26 cellular contexts compared by ENCODE assay signal in genomic region chr1:246838118-246838456, GRCh38.
"Had no signal": no experiment of that assay in that cellular context is flagged by ENCODE, and none has a peak within 500 bp of the region (broad histone marks: within the 10 kb centered on the region; RNA-seq: fewer than 3 reads in every experiment).

No MANE protein-coding gene starts in this region.

- H3K4me3 Mint-ChIP-seq: activated naive CD4-positive, alpha-beta T cell treated with anti-CD3 and anti-CD28 coated beads, Interleukin-2, amount 10 ng/mL, durations not matched to agents 7 days and 5 days; activated naive CD8-positive, alpha-beta T cell treated with anti-CD3 and anti-CD28 coated beads, Interleukin-2, amount 10 ng/mL, durations not matched to agents 7 days and 5 days; activated T-helper 1 cell treated with anti-CD3 and anti-CD28 coated beads, Interleukin-12 subunit alpha, Interleukin-12 subunit beta, Interleukin-2, Interleukin-4 antibody, amounts not matched to agents 30 ng/mL and 10 ng/mL and 1 ng/mL, durations not matched to agents 14 hours and 24 hours and 36 hours; brain; effector memory CD8-positive, alpha-beta T cell; natural killer cell treated with Interleukin-12 subunit alpha and Interleukin-12 subunit beta and Interleukin-15 and Interleukin-18, amount 100 ng/mL, for 72 hours had no signal

- H3K36me3 Mint-ChIP-seq: natural killer cell treated with Interleukin-12 subunit alpha and Interleukin-12 subunit beta and Interleukin-15 and Interleukin-18, amount 100 ng/mL, for 72 hours had no signal

- DNase-seq: activated CD4-positive, alpha-beta T cell treated with anti-CD3 and anti-CD28 coated beads, Interleukin-2, amount 50 U/mL, for 48 hours; activated CD8-positive, alpha-beta memory T cell treated with anti-CD3 and anti-CD28 coated beads, Interleukin-2, amount 50 U/mL, for 4 hours; activated gamma-delta T cell; activated naive CD4-positive, alpha-beta T cell treated with anti-CD3 and anti-CD28 coated beads, Interleukin-2, amount 10 ng/mL, durations not matched to agents 7 days and 5 days; activated naive CD8-positive, alpha-beta T cell treated with anti-CD3 and anti-CD28 coated beads, Interleukin-2, amount 10 ng/mL, durations not matched to agents 7 days and 5 days; activated T-cell treated with anti-CD3 and anti-CD28 coated beads, Interleukin-2, amount 50 U/mL, for 1 hour; effector memory CD8-positive, alpha-beta T cell; left ventricle myocardium inferior; mucosa of descending colon; spleen; stimulated activated naive CD4-positive, alpha-beta T cell; T1000; tibial artery; upper lobe of right lung; WERI-Rb-1 had no signal

- H3K9me3 ChIP-seq: ascending aorta, esophagus muscularis mucosa, left ventricle myocardium inferior, mucosa of descending colon, right atrium auricular region, spleen, suprapubic skin, tibial artery, upper lobe of right lung had no signal

- H3K27ac ChIP-seq: ascending aorta, coronary artery, esophagus muscularis mucosa, left ventricle myocardium inferior, right atrium auricular region, spleen, suprapubic skin, tibial artery, upper lobe of right lung, WERI-Rb-1 had no signal

- H3K4me1 Mint-ChIP-seq: activated naive CD4-positive, alpha-beta T cell treated with anti-CD3 and anti-CD28 coated beads, Interleukin-2, amount 10 ng/mL, durations not matched to agents 7 days and 5 days had no signal

- ATAC-seq: effector memory CD8-positive, alpha-beta T cell; mucosa of descending colon; natural killer cell treated with Interleukin-12 subunit alpha and Interleukin-12 subunit beta and Interleukin-15 and Interleukin-18, amount 100 ng/mL, for 72 hours; upper lobe of right lung had no signal

- FAIRE-seq: frontal cortex, islet of Langerhans had no signal

- H3K27me3 ChIP-seq: ascending aorta, dorsolateral prefrontal cortex, esophagus muscularis mucosa, right atrium auricular region, spleen, suprapubic skin, tibial artery, upper lobe of right lung had no signal

- H3K27ac Mint-ChIP-seq: activated naive CD4-positive, alpha-beta T cell treated with anti-CD3 and anti-CD28 coated beads, Interleukin-2, amount 10 ng/mL, durations not matched to agents 7 days and 5 days; activated naive CD8-positive, alpha-beta T cell treated with anti-CD3 and anti-CD28 coated beads, Interleukin-2, amount 10 ng/mL, durations not matched to agents 7 days and 5 days; activated T-helper 1 cell treated with anti-CD3 and anti-CD28 coated beads, Interleukin-12 subunit alpha, Interleukin-12 subunit beta, Interleukin-2, Interleukin-4 antibody, amounts not matched to agents 30 ng/mL and 10 ng/mL and 1 ng/mL, durations not matched to agents 14 hours and 24 hours and 36 hours; effector memory CD8-positive, alpha-beta T cell; natural killer cell treated with Interleukin-12 subunit alpha and Interleukin-12 subunit beta and Interleukin-15 and Interleukin-18, amount 100 ng/mL, for 72 hours had no signal

- H3K4me1 ChIP-seq: ascending aorta, esophagus muscularis mucosa, right atrium auricular region, spleen, suprapubic skin, tibial artery, upper lobe of right lung had no signal

- H3K9me3 Mint-ChIP-seq: activated T-helper 1 cell treated with anti-CD3 and anti-CD28 coated beads, Interleukin-12 subunit alpha, Interleukin-12 subunit beta, Interleukin-2, Interleukin-4 antibody, amounts not matched to agents 30 ng/mL and 10 ng/mL and 1 ng/mL, durations not matched to agents 14 hours and 24 hours and 36 hours; brain; effector memory CD8-positive, alpha-beta T cell; natural killer cell treated with Interleukin-12 subunit alpha and Interleukin-12 subunit beta and Interleukin-15 and Interleukin-18, amount 100 ng/mL, for 72 hours had no signal

- H3K27me3 Mint-ChIP-seq: activated naive CD4-positive, alpha-beta T cell treated with anti-CD3 and anti-CD28 coated beads, Interleukin-2, amount 10 ng/mL, durations not matched to agents 7 days and 5 days; activated naive CD8-positive, alpha-beta T cell treated with anti-CD3 and anti-CD28 coated beads, Interleukin-2, amount 10 ng/mL, durations not matched to agents 7 days and 5 days; brain had no signal

- H3K4me3 ChIP-seq: ascending aorta, coronary artery, dorsolateral prefrontal cortex, esophagus muscularis mucosa, left ventricle myocardium inferior, mucosa of descending colon, right atrium auricular region, spleen, suprapubic skin, tibial artery, upper lobe of right lung had no signal
